Comparison of ENCODE assay signal across 8 cellular contexts in genomic region chr10:79826496-79827215, GRCh38. TPM values are rescaled to one million over a fixed set of nuclear protein-coding genes. Genes with fewer than 3 reads are reported as not detected.
A peak's percentile ranks its signal among the peaks of the same experiment; 100 is the strongest.
DNase-seq lines count a peak whose midpoint lies in the region; ATAC-seq and TF ChIP-seq lines count a peak whose summit lies in the region.
"Not testable (repeated sequence)": the region's sequence is repeated elsewhere in the genome, so short reads cannot be mapped to it uniquely, and the experiment has no call there.

A gene with protein sequence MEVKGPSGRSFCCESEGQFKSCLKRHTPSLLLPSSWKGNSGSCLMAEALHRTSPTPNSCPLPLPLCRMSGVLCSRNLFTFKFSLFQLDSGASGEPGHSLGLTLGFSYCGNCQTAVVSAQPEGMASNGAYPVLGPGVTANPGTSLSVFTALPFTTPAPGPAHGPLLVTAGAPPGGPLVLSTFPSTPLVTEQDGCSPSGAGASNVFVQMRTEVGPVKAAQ (N-terminal part only) (plus strand): TSS chr10:79826739. CDS start chr10:79841741, 15,002 bp downstream.

- not testable (repeated sequence) for H3K36me3 ChIP-seq in prostate gland, transverse colon

- peak; percentile 94 for ATAC-seq in HG02763 (IDR thresholded peaks at IDR 0.05; ENCODE audit: unreplicated experiment)
- peak; percentile 99 to 100 for ATAC-seq in right cardiac atrium

- DNase-seq in GM13976 (ENCODE audit: low spot score) (peak; percentile 64), NCI-H1048 (lab: John Stamatoyannopoulos, UW) (peak; percentile 34), T-helper 22 cell (ENCODE audit: low read depth) (peak; percentile 69), astrocyte of the cerebellum (ENCODE audit: low read depth) (peak; percentile 26), right cardiac atrium (peak; percentile 78 to 92 (median 90)), prostate gland (ENCODE audit: low spot score) (peak; percentile 83), transverse colon (peak; percentile 84)

- TF ChIP-seq CTCF in GM13976 (IDR thresholded peaks at IDR 0.05; ENCODE audit: borderline replicate concordance, control extremely low read depth, extremely low read depth, insufficient read depth, missing control alignments); astrocyte of the cerebellum (IDR thresholded peaks at IDR 0.05; ENCODE audit: low read depth, low read length, missing control alignments); prostate gland (IDR thresholded peaks at IDR 0.05); transverse colon (IDR thresholded peaks at IDR 0.05): not testable (repeated sequence)

- H3K4me3 ChIP-seq in astrocyte of the cerebellum (ENCODE audit: low read depth, low read length): peak within 1 kb of the TSS; percentile 48
- peak within 1 kb of the TSS; percentile 71 for H3K4me3 ChIP-seq in right cardiac atrium (ENCODE audit: low read length)
- peak within 1 kb of the TSS; percentile 41 to 52 for H3K4me3 ChIP-seq in prostate gland
- peak within 1 kb of the TSS; percentile 47 to 69 (median 50) for H3K4me3 ChIP-seq in transverse colon

- not testable (repeated sequence) for H3K9me3 ChIP-seq in right cardiac atrium (ENCODE audit: control insufficient read depth, low read length); prostate gland; transverse colon

- peak; percentile 36 for TF ChIP-seq POLR2A in prostate gland (IDR thresholded peaks at IDR 0.05)
- peak; percentile 59 for TF ChIP-seq POLR2A in transverse colon (IDR thresholded peaks at IDR 0.05)

- in situ Hi-C loops in GM13976 (cut with MboI; ENCODE audit: low sequenced_read_pairs, unreplicated experiment); astrocyte of the cerebellum (cut with HindIII; ENCODE audit: low sequenced_read_pairs); transverse colon (cut with MboI; ENCODE audit: low pct_ligation_motif_present in 1 of 4, low pct_unique_long_range_greater_than_20kb in 1 of 4, low sequenced_read_pairs in 3 of 4): not testable (repeated sequence)

- WGBS in right cardiac atrium: under 1% methylated on average over 44 of the region's 78 CpGs
- 0% methylated on average over 17 of the region's 78 CpGs for WGBS in prostate gland
- 0% methylated on average over 10 of the region's 78 CpGs; no CpG with 5 or more reads in 1 of the 2 donors for WGBS in transverse colon (ENCODE audit: low coverage in 1 of 2), 2 donors

- not testable (repeated sequence) for TF ChIP-seq EP300 in transverse colon (IDR thresholded peaks at IDR 0.05; ENCODE audit: low read depth)

- not testable (repeated sequence) for H3K27me3 ChIP-seq in right cardiac atrium (ENCODE audit: control insufficient read depth, insufficient read depth); prostate gland (replicated peaks; ENCODE audit: insufficient read depth); transverse colon

- peak within 1 kb of the TSS; percentile 98 for H3K27ac ChIP-seq in right cardiac atrium (ENCODE audit: low read length)
- H3K27ac ChIP-seq in prostate gland: peak within 1 kb of the TSS; percentile 84 to 87
- peak within 1 kb of the TSS; percentile 84 to 92 (median 91) for H3K27ac ChIP-seq in transverse colon

- not testable (repeated sequence) for H3K4me1 ChIP-seq in right cardiac atrium (ENCODE audit: control insufficient read depth, insufficient read depth, low read length); prostate gland (replicated peaks)
- peaks cover 6 to 12% (median 10%) of the 10 kb centered on the region in 4 donors for H3K4me1 ChIP-seq in transverse colon

- intact Hi-C loops in right cardiac atrium (cut with DNase I): loop anchor here in 1 of 4 donors (10.0 kb wide), 1 partner anchor 108 kb away; no protein-coding TSS in a partner anchor
- intact Hi-C loops in prostate gland (cut with DNase I); transverse colon (cut with DNase I; ENCODE audit: low total_unique reads): not testable (repeated sequence)

RNA-seq across cellular contexts. Expression of the gene that starts here (rescaled TPM):
- total RNA-seq in right cardiac atrium: under 1 TPM in 2 of 4 donors, not detected in 2; 0.19 to 0.59 TPM
- not detected for polyA plus RNA-seq in right cardiac atrium
- under 1 TPM in 1 of 2 donors, not detected in 1; 0.57 TPM for total RNA-seq in prostate gland
- total RNA-seq in transverse colon: under 1 TPM in 1 of 4 donors, not detected in 3; 0.27 TPM

Comparison
In these comparisons a context has a peak if more than half of its experiments do, and no peak if none do; other contexts are left out.
1. Peak in every context shown above with its lines: DNase-seq, ATAC-seq, H3K4me3 ChIP-seq and H3K27ac ChIP-seq.
2. Peak in DNase-seq, ATAC-seq, H3K4me3 ChIP-seq and H3K27ac ChIP-seq in right cardiac atrium; RNA of the gene not detected or under 1 TPM.
3. Peak in DNase-seq, H3K4me3 ChIP-seq and H3K27ac ChIP-seq in prostate gland; RNA of the gene not detected or under 1 TPM.
4. Peak in DNase-seq, H3K4me3 ChIP-seq and H3K27ac ChIP-seq in transverse colon; RNA of the gene not detected or under 1 TPM.
5. DNase-seq: peak in every context shown above with its lines; median percentile 90 in right cardiac atrium; 84 in transverse colon; 83 in prostate gland; 69 in T-helper 22 cell; 64 in GM13976; 34 in NCI-H1048; 26 in astrocyte of the cerebellum.